In the genomic region with DNA sequence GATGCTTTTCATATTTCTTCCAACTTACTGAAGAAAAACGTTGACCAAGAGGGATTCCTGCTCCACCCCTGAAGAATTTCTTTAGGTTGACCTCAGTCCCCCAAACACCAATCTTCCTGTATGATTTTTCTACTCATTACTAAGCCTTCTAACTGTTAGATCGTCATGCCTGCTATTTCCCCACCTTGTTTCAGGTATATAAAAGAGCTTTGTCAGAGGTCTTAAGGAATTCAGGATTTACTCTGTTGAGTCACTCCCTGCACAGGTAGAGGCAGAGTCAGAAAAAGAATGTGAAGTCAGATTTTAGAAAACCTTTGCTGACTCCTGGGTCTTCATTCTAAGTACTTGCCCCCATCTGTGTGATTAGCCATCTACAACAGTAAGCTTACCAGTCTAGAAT, we compare ENCODE assay signal across 21 cellular contexts.
"Had no signal": no experiment of that assay in that cellular context is flagged by ENCODE, and none has a peak within 500 bp of the region (broad histone marks: within the 10 kb centered on the region; RNA-seq: fewer than 3 reads in every experiment).

No MANE protein-coding gene starts in this region.

- H3K36me3 ChIP-seq: adrenal gland had no signal

- H3K9me3 Mint-ChIP-seq: activated CD4-positive, alpha-beta memory T cell treated with anti-CD3 and anti-CD28 coated beads for 36 hours; activated CD4-positive, alpha-beta T cell treated with anti-CD3 and anti-CD28 coated beads, Interleukin-2, amount 10 ng/mL, durations not matched to agents 24 days and 14 days; activated naive CD8-positive, alpha-beta T cell treated with anti-CD3 and anti-CD28 coated beads, Interleukin-2, amount 10 ng/mL, durations not matched to agents 7 days and 5 days; central memory CD8-positive, alpha-beta T cell; WTC11 had no signal

- H3K27me3 Mint-ChIP-seq: activated CD4-positive, alpha-beta memory T cell treated with anti-CD3 and anti-CD28 coated beads for 36 hours; activated CD4-positive, alpha-beta T cell treated with anti-CD3 and anti-CD28 coated beads, Interleukin-2, amount 10 ng/mL, durations not matched to agents 24 days and 14 days; activated naive CD8-positive, alpha-beta T cell treated with anti-CD3 and anti-CD28 coated beads, Interleukin-2, amount 10 ng/mL, durations not matched to agents 7 days and 5 days; central memory CD8-positive, alpha-beta T cell; T-helper 17 cell had no signal

- DNase-seq: activated CD4-positive, alpha-beta T cell treated with anti-CD3 and anti-CD28 coated beads, Interleukin-2, amount 10 ng/mL, durations not matched to agents 24 days and 14 days; activated CD4-positive, CD25-positive, alpha-beta regulatory T cell treated with anti-CD3 and anti-CD28 coated beads, Interleukin-2, amount 50 U/mL, for 72 hours; activated CD8-positive, alpha-beta memory T cell treated with anti-CD3 and anti-CD28 coated beads for 24 hours; activated naive CD4-positive, alpha-beta T cell treated with anti-CD3 and anti-CD28 coated beads, Interleukin-2, amount 50 U/mL, for 16 hours; activated naive CD8-positive, alpha-beta T cell treated with anti-CD3 and anti-CD28 coated beads, Interleukin-2, amount 10 ng/mL, durations not matched to agents 7 days and 5 days; activated T-cell treated with anti-CD3 and anti-CD28 coated beads, Interleukin-2, amount 50 U/mL, for 48 hours; adrenal gland; anterior cingulate cortex; KG1; NCI-H1048; NCI-H146; NCI-H187 treated with DMSO at 0.1 percent for 48 hours; NCI-H2081 treated with DMSO at 0.1 percent for 48 hours; NCI-H446; NCI-H524; SIG-M5; T-helper 17 cell; T-helper 9 cell had no signal

- H3K9me3 ChIP-seq: adrenal gland had no signal

- H3K27ac ChIP-seq: adrenal gland had no signal

- H3K27me3 ChIP-seq: adrenal gland had no signal

- H3K4me3 ChIP-seq: adrenal gland had no signal

- H3K27ac Mint-ChIP-seq: activated CD4-positive, alpha-beta memory T cell treated with anti-CD3 and anti-CD28 coated beads for 36 hours; activated CD4-positive, alpha-beta T cell treated with anti-CD3 and anti-CD28 coated beads, Interleukin-2, amount 10 ng/mL, durations not matched to agents 24 days and 14 days; activated naive CD8-positive, alpha-beta T cell treated with anti-CD3 and anti-CD28 coated beads, Interleukin-2, amount 10 ng/mL, durations not matched to agents 7 days and 5 days; WTC11 had no signal

- H3K4me1 Mint-ChIP-seq: WTC11 had no signal

- ATAC-seq: WTC11 had no signal

- H3K4me3 Mint-ChIP-seq: activated CD4-positive, alpha-beta memory T cell treated with anti-CD3 and anti-CD28 coated beads for 36 hours; activated CD4-positive, alpha-beta T cell treated with anti-CD3 and anti-CD28 coated beads, Interleukin-2, amount 10 ng/mL, durations not matched to agents 24 days and 14 days; activated naive CD8-positive, alpha-beta T cell treated with anti-CD3 and anti-CD28 coated beads, Interleukin-2, amount 10 ng/mL, durations not matched to agents 7 days and 5 days; central memory CD8-positive, alpha-beta T cell; T-helper 17 cell; WTC11 had no signal
